ENCODE assay signal across 8 cellular contexts in the genomic region with DNA sequence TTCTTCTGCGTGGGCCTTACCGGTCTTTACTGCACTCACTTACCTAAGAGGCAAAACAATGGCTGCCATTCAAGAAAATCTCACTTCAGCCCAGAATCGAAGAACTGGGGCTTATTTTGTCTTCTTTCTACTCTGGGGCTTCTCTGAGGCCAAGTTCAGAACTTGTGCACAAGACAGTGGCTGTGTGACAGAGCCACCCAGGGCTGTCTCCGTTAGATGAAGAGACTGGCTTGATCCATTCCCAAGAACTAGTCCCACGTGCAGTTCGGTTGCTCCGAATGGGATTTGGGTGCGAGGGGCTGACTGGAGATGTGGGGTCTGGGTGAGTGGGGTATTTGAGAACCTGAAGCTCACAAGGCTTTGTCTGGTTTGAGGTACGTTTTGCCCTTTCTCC. TPM values are rescaled to one million over a fixed set of nuclear protein-coding genes. Genes with fewer than 3 reads are reported as not detected.
DNase-seq lines count a peak whose midpoint lies in the region; ATAC-seq and TF ChIP-seq lines count a peak whose summit lies in the region.

No MANE protein-coding gene starts in this region.

- DNase-seq in stimulated activated naive CD8-positive, alpha-beta T cell treated with anti-CD3 and anti-CD28 coated beads, Interleukin-15, Interleukin-2, amounts not matched to agents 100 U/mL and 50 U/mL, for 24 hours = no peak
- no peak for DNase-seq in activated CD8-positive, alpha-beta T cell treated with anti-CD3 and anti-CD28 coated beads, Interleukin-2, amount 10 ng/mL, durations not matched to agents 7 days and 5 days
- DNase-seq in cardiac muscle cell (ENCODE audit: low read depth in 1 of 2, low spot score in 1 of 2) (peak in 1 of 2 donors; percentile 13), putamen (ENCODE audit: low spot score) (peak; percentile 52), cerebellar nuclear complex (lab: John Stamatoyannopoulos, UW) (no peak)

- CTCF ChIA-PET in activated CD8-positive, alpha-beta T cell treated with anti-CD3 and anti-CD28 coated beads, Interleukin-2, amount 10 ng/mL, durations not matched to agents 7 days and 5 days (lab: Charles Lee) = interaction anchor here (0.7 to 2.5 kb wide), 17 partner anchors 10 to 452 kb away, joined by 3 to 12 read pairs (median 4); no protein-coding TSS in a partner anchor

- H3K4me3 ChIP-seq in cardiac muscle cell = peak overlapping the region; percentile 92

- peaks cover 27% of the 10 kb centered on the region for H3K4me1 ChIP-seq in cardiac muscle cell (ENCODE audit: low read depth)

- H3K9me3 Mint-ChIP-seq in stimulated activated naive CD8-positive, alpha-beta T cell treated with anti-CD3 and anti-CD28 coated beads, Interleukin-15, Interleukin-2, amounts not matched to agents 100 ng/mL and 50 ng/mL, for 24 hours = no peaks in the 10 kb centered on the region
- no peaks in the 10 kb centered on the region for H3K9me3 Mint-ChIP-seq in activated CD8-positive, alpha-beta T cell treated with anti-CD3 and anti-CD28 coated beads, Interleukin-2, amount 10 ng/mL, durations not matched to agents 7 days and 5 days (ENCODE audit: insufficient read depth)

- H3K4me3 Mint-ChIP-seq in stimulated activated naive CD8-positive, alpha-beta T cell treated with anti-CD3 and anti-CD28 coated beads, Interleukin-15, Interleukin-2, amounts not matched to agents 100 ng/mL and 50 ng/mL, for 24 hours = peak overlapping the region; percentile 96
- peak overlapping the region; percentile 80 for H3K4me3 Mint-ChIP-seq in activated CD8-positive, alpha-beta T cell treated with anti-CD3 and anti-CD28 coated beads, Interleukin-2, amount 10 ng/mL, durations not matched to agents 7 days and 5 days

- POLR2A ChIA-PET in activated CD8-positive, alpha-beta T cell treated with anti-CD3 and anti-CD28 coated beads, Interleukin-2, amount 10 ng/mL, durations not matched to agents 7 days and 5 days (lab: Charles Lee) = interaction anchor here (0.7 to 3.4 kb wide), 12 partner anchors 10 to 453 kb away, joined by 3 to 31 read pairs (median 3); partner anchors contain the start of genes MNS1 and ZNF280D

- peak overlapping the region; percentile 78 for H3K27ac Mint-ChIP-seq in stimulated activated naive CD8-positive, alpha-beta T cell treated with anti-CD3 and anti-CD28 coated beads, Interleukin-15, Interleukin-2, amounts not matched to agents 100 ng/mL and 50 ng/mL, for 24 hours
- peak overlapping the region; percentile 80 for H3K27ac Mint-ChIP-seq in activated CD8-positive, alpha-beta T cell treated with anti-CD3 and anti-CD28 coated beads, Interleukin-2, amount 10 ng/mL, durations not matched to agents 7 days and 5 days

- peaks cover 2% of the 10 kb centered on the region for H3K36me3 ChIP-seq in cardiac muscle cell

- no peaks in the 10 kb centered on the region for H3K27me3 Mint-ChIP-seq in stimulated activated naive CD8-positive, alpha-beta T cell treated with anti-CD3 and anti-CD28 coated beads, Interleukin-15, Interleukin-2, amounts not matched to agents 100 ng/mL and 50 ng/mL, for 24 hours
- no peaks in the 10 kb centered on the region for H3K27me3 Mint-ChIP-seq in activated CD8-positive, alpha-beta T cell treated with anti-CD3 and anti-CD28 coated beads, Interleukin-2, amount 10 ng/mL, durations not matched to agents 7 days and 5 days (ENCODE audit: low read depth)

- ATAC-seq in stimulated activated naive CD8-positive, alpha-beta T cell treated with anti-CD3 and anti-CD28 coated beads, Interleukin-15, Interleukin-2, amounts not matched to agents 100 U/mL and 50 U/mL, for 24 hours = no peak
- no peak for ATAC-seq in activated CD8-positive, alpha-beta T cell treated with anti-CD3 and anti-CD28 coated beads, Interleukin-2, amount 10 ng/mL, durations not matched to agents 7 days and 5 days
- ATAC-seq in HG02840 (IDR thresholded peaks at IDR 0.05; ENCODE audit: low FRiP score, unreplicated experiment) (no peak), HG02938 (IDR thresholded peaks at IDR 0.05; ENCODE audit: unreplicated experiment) (no peak)

- H3K9me3 ChIP-seq in cardiac muscle cell (ENCODE audit: low read depth) = no peaks in the 10 kb centered on the region

- no peak for TF ChIP-seq CTCF in cardiac muscle cell (IDR thresholded peaks at IDR 0.05; ENCODE audit: low read depth, low read length)

- H3K27me3 ChIP-seq in cardiac muscle cell = no peaks in the 10 kb centered on the region

- peak overlapping the region; percentile 98 for H3K27ac ChIP-seq in cardiac muscle cell

- H3K36me3 Mint-ChIP-seq in stimulated activated naive CD8-positive, alpha-beta T cell treated with anti-CD3 and anti-CD28 coated beads, Interleukin-15, Interleukin-2, amounts not matched to agents 100 ng/mL and 50 ng/mL, for 24 hours (ENCODE audit: low read depth) = peaks cover 20% of the 10 kb centered on the region
- peaks cover 23% of the 10 kb centered on the region for H3K36me3 Mint-ChIP-seq in activated CD8-positive, alpha-beta T cell treated with anti-CD3 and anti-CD28 coated beads, Interleukin-2, amount 10 ng/mL, durations not matched to agents 7 days and 5 days (ENCODE audit: low read depth)

- H3K4me1 Mint-ChIP-seq in stimulated activated naive CD8-positive, alpha-beta T cell treated with anti-CD3 and anti-CD28 coated beads, Interleukin-15, Interleukin-2, amounts not matched to agents 100 ng/mL and 50 ng/mL, for 24 hours (ENCODE audit: low read depth) = peaks cover 43% of the 10 kb centered on the region
- H3K4me1 Mint-ChIP-seq in activated CD8-positive, alpha-beta T cell treated with anti-CD3 and anti-CD28 coated beads, Interleukin-2, amount 10 ng/mL, durations not matched to agents 7 days and 5 days (ENCODE audit: low read depth) = peaks cover 30% of the 10 kb centered on the region

RNA-seq across cellular contexts. Expression of gene TCF12, which starts 0.8 kb away (rescaled TPM):
- 10 to 100 TPM; 63.4 to 70.7 TPM for total RNA-seq in activated CD8-positive, alpha-beta T cell treated with anti-CD3 and anti-CD28 coated beads, Interleukin-2, amount 10 ng/mL, durations not matched to agents 7 days and 5 days
- 135 and 137 TPM in 2 replicates for total RNA-seq in cardiac muscle cell
- 42.6 and 58.4 TPM in 2 replicates for polyA plus RNA-seq in cardiac muscle cell
